8 cellular contexts compared by ENCODE assay signal in genomic region chr19:49451430-49452181, GRCh38. TPM values are rescaled to one million over a fixed set of nuclear protein-coding genes. Genes with fewer than 3 reads are reported as not detected.
DNase-seq lines count a peak whose midpoint lies in the region; ATAC-seq, FAIRE-seq and TF ChIP-seq lines count a peak whose summit lies in the region.

PIH1D1 (minus strand) TSS chr19:49451814; CDS start chr19:49451574, 240 bp downstream.

- no peaks in the 10 kb centered on the region for H3K9me3 ChIP-seq in CD8-positive, alpha-beta memory T cell (ENCODE audit: low read length)
- H3K9me3 ChIP-seq in H1 (ENCODE audit: insufficient read depth in 2 of 2, low read depth in 1 of 2, low read length in 1 of 2), result no peaks in the 10 kb centered on the region

- H3K23ac ChIP-seq in H1 (ENCODE audit: insufficient read length), result no peak within 1 kb of the TSS

- POLR2A ChIA-PET in CD8-positive, alpha-beta memory T cell (lab: Charles Lee), result interaction anchor here (0.6 to 3.0 kb wide), 11 partner anchors 10 to 1341 kb away, joined by 3 to 62 read pairs (median 5); partner anchors contain the start of gene RPS11
- POLR2A ChIA-PET in activated CD8-positive, alpha-beta memory T cell treated with anti-CD3 and anti-CD28 coated beads for 36 hours (lab: Charles Lee), result interaction anchor here (0.5 to 1.6 kb wide), 9 partner anchors 9 to 1423 kb away, joined by 3 to 5 read pairs (median 3); partner anchors contain the start of gene RPL13A
- POLR2A ChIA-PET in H1 (lab: Charles Lee; ENCODE audit: partially characterized antibody), result interaction anchor here (0.7 to 4.6 kb wide), 22 partner anchors 8 to 177 kb away, joined by 3 to 33 read pairs (median 6); partner anchors contain the start of genes FLT3LG, RPL13A, RPS11 and SLC17A7

- H3K9ac ChIP-seq in H1 (replicated peaks in 1 of 4; ENCODE audit: extremely low read depth in 1 of 4, low read depth in 3 of 4, low read length in 3 of 4), result peak within 1 kb of the TSS; percentile 40 to 96 (median 90)

- H3K56ac ChIP-seq in H1 (replicated peaks; ENCODE audit: insufficient read length, low read depth, low read length), result peak within 1 kb of the TSS; percentile 74

- H2BK120ac ChIP-seq in H1 (replicated peaks; ENCODE audit: low read depth, low read length), result peak within 1 kb of the TSS; percentile 50

- no peak for TF ChIP-seq CTCF in H1 (IDR thresholded peaks at IDR 0.05; ENCODE audit: control extremely low read depth in 1 of 3, insufficient read depth in 1 of 3, low read depth in 1 of 3, low read length in 3 of 3)

- peaks cover 43 to 69% (median 48%) of the 10 kb centered on the region in 3 donors for H3K4me1 Mint-ChIP-seq in CD8-positive, alpha-beta memory T cell
- peaks cover 29% of the 10 kb centered on the region for H3K4me1 Mint-ChIP-seq in memory B cell

- peak within 1 kb of the TSS; percentile 47 for H3K4ac ChIP-seq in H1 (replicated peaks; ENCODE audit: insufficient read length, low read depth, low read length)

- H4K8ac ChIP-seq in H1 (ENCODE audit: extremely low read depth, insufficient read depth, low read length), result peak within 1 kb of the TSS; percentile 92; the same call in 1 of the 2 replicates

- H2BK20ac ChIP-seq in H1 (ENCODE audit: low read length), result no peak within 1 kb of the TSS

- peak within 1 kb of the TSS; percentile 99 for H3K27ac ChIP-seq in CD8-positive, alpha-beta memory T cell (ENCODE audit: low read depth, low read length)
- peak within 1 kb of the TSS; percentile 69 for H3K27ac ChIP-seq in H1 (ENCODE audit: low read depth, low read length)

- H3K18ac ChIP-seq in H1 (ENCODE audit: extremely low read depth, low read length), result no peak within 1 kb of the TSS; the same call in 1 of the 2 replicates

- no peaks in the 10 kb centered on the region for H3K27me3 ChIP-seq in CD8-positive, alpha-beta memory T cell (ENCODE audit: insufficient read depth, low read length, poor library complexity, severe bottlenecking)
- no peaks in the 10 kb centered on the region for H3K27me3 ChIP-seq in H1 (replicated peaks in 1 of 4; ENCODE audit: control insufficient read depth in 3 of 4, extremely low read depth in 1 of 4, insufficient read depth in 3 of 4, low read length in 3 of 4)

- H3K79me1 ChIP-seq in H1 (ENCODE audit: low read depth, low read length), result peaks cover 2% of the 10 kb centered on the region

- H3K4me3 ChIP-seq in CD8-positive, alpha-beta memory T cell (ENCODE audit: low read length), result peak within 1 kb of the TSS; percentile 99
- peak within 1 kb of the TSS; percentile 86 to 99 (median 96) for H3K4me3 ChIP-seq in H1 (ENCODE audit: extremely low read depth in 1 of 4, insufficient read depth in 2 of 4, low read depth in 3 of 4, low read length in 4 of 4)

- H3K36me3 ChIP-seq in CD8-positive, alpha-beta memory T cell (ENCODE audit: insufficient read depth, low read length), result peaks cover 14% of the 10 kb centered on the region
- H3K36me3 ChIP-seq in H1 (ENCODE audit: control insufficient read depth in 2 of 4, insufficient read depth in 4 of 4, low read length in 3 of 4), result peaks cover 8 to 13% (median 10%) of the 10 kb centered on the region in 4 experiments; a peak in 6 of 8 replicates

- peak within 1 kb of the TSS; percentile 54; the same call in 1 of the 2 replicates for H2AK5ac ChIP-seq in H1 (ENCODE audit: low read depth, low read length)

- peak within 1 kb of the TSS; percentile 72; the same call in 1 of the 2 replicates for H2BK12ac ChIP-seq in H1 (ENCODE audit: low read depth, low read length)

- H2BK5ac ChIP-seq in H1 (ENCODE audit: low read depth, low read length), result peak within 1 kb of the TSS; percentile 24; the same call in 1 of the 2 replicates

- H3K9me3 Mint-ChIP-seq in CD8-positive, alpha-beta memory T cell, result no peaks in the 10 kb centered on the region
- H3K9me3 Mint-ChIP-seq in memory B cell, result peaks cover 1% of the 10 kb centered on the region

- no peak within 1 kb of the TSS for H2BK15ac ChIP-seq in H1 (ENCODE audit: low read length)

- CTCF ChIA-PET in CD8-positive, alpha-beta memory T cell (lab: Charles Lee), result interaction anchor here (0.7 to 4.7 kb wide), 6 partner anchors 10 to 44 kb away, joined by 3 to 51 read pairs (median 3); partner anchors contain the start of genes FLT3LG and RPS11
- CTCF ChIA-PET in activated CD8-positive, alpha-beta memory T cell treated with anti-CD3 and anti-CD28 coated beads for 36 hours (lab: Charles Lee), result interaction anchor here (0.6 to 5.0 kb wide), 7 partner anchors 18 to 95 kb away, joined by 3 to 21 read pairs (median 4); partner anchors contain the start of gene FLT3LG
- CTCF ChIA-PET in H1 (lab: Charles Lee; ENCODE audit: partially characterized antibody), result interaction anchor here (0.6 to 3.7 kb wide), 10 partner anchors 11 to 151 kb away, joined by 3 to 15 read pairs (median 3); partner anchors contain the start of genes FLT3LG and SLC17A7

- 1% methylated on average over 42 of the region's 42 CpGs; no CpG with 5 or more reads in 1 of the 2 experiments for WGBS in H1 (ENCODE audit: extremely low coverage in 1 of 2, insufficient coverage in 1 of 2, insufficient read length in 1 of 2, insufficient replicate concordance in 2 of 2, low coverage in 1 of 2, low lambda C conversion rate in 2 of 2, missing lambda C conversion rate in 1 of 2), 2 experiments

- H4K5ac ChIP-seq in H1 (ENCODE audit: insufficient read length, low read depth, low read length), result peak within 1 kb of the TSS; percentile 85

- H2AFZ ChIP-seq in H1 (ENCODE audit: low read length), result 0 out of 2 replicates have a peak within 1 kb of the TSS, but pooled peaks have one; percentile 77

- DNase-seq in CD8-positive, alpha-beta memory T cell, result peak; percentile 88 to 97 (median 93)
- peak; percentile 100 for DNase-seq in HT-29 (ENCODE audit: low spot score)
- DNase-seq in NOMO-1 (lab: John Stamatoyannopoulos, UW; ENCODE audit: unreplicated experiment in 2 of 2), result peak; percentile 95 to 99
- DNase-seq in H1 (ENCODE audit: low read depth in 1 of 2, low spot score in 2 of 2), result peak; percentile 93 to 95
- peak; percentile 78 to 91 for DNase-seq in memory B cell (ENCODE audit: low spot score in 2 of 2)
- DNase-seq in stimulated activated CD8-positive, alpha-beta memory T cell treated with anti-CD3 and anti-CD28 coated beads, Interleukin-12 subunit alpha, Interleukin-12 subunit beta, amount 100 ng/mL, for 24 hours (ENCODE audit: extremely low read depth), result peak; percentile 93

- H3K14ac ChIP-seq in H1 (ENCODE audit: insufficient read length), result no peak within 1 kb of the TSS

- H3K4me2 ChIP-seq in H1 (ENCODE audit: insufficient read depth in 1 of 2, low read depth in 2 of 2, low read length in 2 of 2), result peak within 1 kb of the TSS; percentile 63 to 93

- H3K27me3 Mint-ChIP-seq in CD8-positive, alpha-beta memory T cell, result no peaks in the 10 kb centered on the region
- no peaks in the 10 kb centered on the region for H3K27me3 Mint-ChIP-seq in memory B cell

- H3K4me1 ChIP-seq in CD8-positive, alpha-beta memory T cell (ENCODE audit: insufficient read depth, low read length), result peaks cover 48% of the 10 kb centered on the region
- H3K4me1 ChIP-seq in H1 (replicated peaks in 1 of 4; ENCODE audit: control insufficient read depth in 3 of 4, insufficient read depth in 4 of 4, low read length in 3 of 4), result peaks cover 0 to 14% (median 10%) of the 10 kb centered on the region in 4 experiments; a peak in 6 of 7 replicates

- H4K20me1 ChIP-seq in H1 (replicated peaks in 1 of 2; ENCODE audit: control insufficient read depth in 1 of 2, insufficient read depth in 2 of 2, low read length in 2 of 2), result peaks cover 8 to 15% of the 10 kb centered on the region in 2 experiments

- ATAC-seq in GM19468 (IDR thresholded peaks at IDR 0.05; ENCODE audit: extremely low read depth, unreplicated experiment) (peak; percentile 51), memory B cell (ENCODE audit: low read depth) (peak; percentile 66)

- TF ChIP-seq RAD21 in H1 (IDR thresholded peaks at IDR 0.05 in 1 of 2, conservative IDR thresholded peaks at IDR 0.05 in 1 of 2; ENCODE audit: low read depth in 2 of 2, low read length in 2 of 2), result no peak

- peaks cover 8 to 65% (median 12%) of the 10 kb centered on the region in 3 donors for H3K36me3 Mint-ChIP-seq in CD8-positive, alpha-beta memory T cell
- peaks cover 20% of the 10 kb centered on the region for H3K36me3 Mint-ChIP-seq in memory B cell

- TF ChIP-seq POLR2A in H1 (IDR thresholded peaks at IDR 0.05; ENCODE audit: control extremely low read depth in 1 of 2, low read depth in 2 of 2, low read length in 2 of 2), result peak; percentile 51 to 86

- H4K91ac ChIP-seq in H1 (replicated peaks; ENCODE audit: insufficient read length, low read length), result peak within 1 kb of the TSS; percentile 75

- peaks cover 4% of the 10 kb centered on the region for H3K23me2 ChIP-seq in H1 (ENCODE audit: low read depth, low read length)

- peak; percentile 86 for FAIRE-seq in H1 (lab: Jason Lieb, UNC)

- peaks cover 0 to 23% of the 10 kb centered on the region in 2 experiments; a peak in 2 of 4 replicates for H3K79me2 ChIP-seq in H1 (ENCODE audit: control insufficient read depth in 1 of 2, insufficient read depth in 2 of 2, low read length in 2 of 2)

- TF ChIP-seq EP300 in H1 (IDR thresholded peaks at IDR 0.05; ENCODE audit: borderline replicate concordance in 1 of 2, low read depth in 2 of 2, low read length in 2 of 2), result no peak

- peak within 1 kb of the TSS; percentile 93 to 100 (median 98) for H3K4me3 Mint-ChIP-seq in CD8-positive, alpha-beta memory T cell
- peak within 1 kb of the TSS; percentile 98 for H3K4me3 Mint-ChIP-seq in memory B cell

- H3K27ac Mint-ChIP-seq in CD8-positive, alpha-beta memory T cell, result peak within 1 kb of the TSS; percentile 80 to 100 (median 100)
- H3K27ac Mint-ChIP-seq in memory B cell, result peak within 1 kb of the TSS; percentile 99

TF ChIP-seq in H1, 55 proteins besides CTCF, POLR2A, EP300 and RAD21 (continues in another document):
- TF ChIP-seq RNF2 (IDR thresholded peaks at IDR 0.05; ENCODE audit: borderline replicate concordance, low read depth, low read length, missing control alignments, poor library complexity, severe bottlenecking) (no peak), CEBPB (IDR thresholded peaks at IDR 0.05; ENCODE audit: low read depth, low read length) (no peak), SIX5 (IDR thresholded peaks at IDR 0.05; ENCODE audit: low read depth, low read length) (no peak)

RNA-seq across cellular contexts. Expression of gene PIH1D1, which starts in this region (rescaled TPM):
- total RNA-seq in CD8-positive, alpha-beta memory T cell, result 100 to 1,000 TPM; 132 to 138 TPM
- polyA plus RNA-seq in CD8-positive, alpha-beta memory T cell, result 81.8 TPM
- 337 and 351 TPM in 2 replicates for total RNA-seq in HT-29 (2014; rRNA removed; shearing (Covaris generic))
- 100 to 1,000 TPM; 152 to 154 TPM for total RNA-seq in activated CD8-positive, alpha-beta memory T cell treated with anti-CD3 and anti-CD28 coated beads for 36 hours
- 146 and 155 TPM in 2 replicates for total RNA-seq in H1 (2021; fragmentation: NEBNext Ultra II Directional; extraction: Animal tissue kit (Norgen Biotek cat#: 25700))
- 195 and 220 TPM in 2 replicates for polyA plus RNA-seq in H1 (2011; rRNA removed)
- 231 TPM for polyA plus RNA-seq in H1 (2011; cell fraction: cytosol; rRNA removed)
- polyA plus RNA-seq in H1 (2011; cell fraction: nucleus; rRNA removed), result 195 TPM
- 192 to 228 TPM (median 222 TPM) in 4 replicates for polyA plus RNA-seq in H1 (2012, experiment 1 of 2)
- polyA plus RNA-seq in H1 (2012, experiment 2 of 2), result 206 TPM
- polyA plus RNA-seq in H1 (2013, experiment 1 of 2), result 148 TPM
- polyA plus RNA-seq in H1 (2013, experiment 2 of 2), result 146 TPM
- polyA minus RNA-seq in H1 (2011; rRNA and poly(A)+ RNA removed), result 107 and 108 TPM in 2 replicates
- polyA minus RNA-seq in H1 (2011; cell fraction: cytosol; rRNA and poly(A)+ RNA removed), result 65.8 TPM
- 63.0 TPM for polyA minus RNA-seq in H1 (2011; cell fraction: nucleus; rRNA and poly(A)+ RNA removed)

Comparison
In these comparisons a context has a peak if more than half of its experiments do, and no peak if none do; other contexts are left out.
1. Peak in every context shown above with its lines: DNase-seq, ATAC-seq, H3K4me3 ChIP-seq and H3K27ac ChIP-seq.